ENCODE assay signal across 17 cellular contexts in the genomic region with DNA sequence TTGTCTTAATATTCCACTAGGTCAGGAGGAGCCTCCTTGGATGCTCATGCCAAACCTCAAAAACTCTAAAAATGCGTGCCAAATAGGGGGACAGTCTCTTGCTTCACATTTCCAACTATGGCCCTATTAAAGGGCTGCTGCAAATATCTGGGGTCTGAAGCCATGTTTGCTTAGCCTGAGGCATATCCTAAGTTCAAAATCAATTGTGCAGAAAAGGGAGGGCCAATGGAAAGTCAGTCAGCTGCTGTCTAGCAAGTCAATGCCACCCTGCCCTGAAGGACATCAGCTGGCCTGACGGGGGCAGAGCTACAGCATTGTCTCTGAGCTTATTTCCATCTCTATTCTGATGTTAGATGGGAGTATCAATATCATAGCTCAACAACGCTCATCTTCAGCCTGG.
DNase-seq lines count a peak whose midpoint lies in the region; FAIRE-seq and TF ChIP-seq lines count a peak whose summit lies in the region.
"Had no signal": no experiment of that assay in that cellular context is flagged by ENCODE, and none has a peak within 500 bp of the region (broad histone marks: within the 10 kb centered on the region; RNA-seq: fewer than 3 reads in every experiment).

No MANE protein-coding gene starts in this region.

- no peaks in the 10 kb centered on the region for H3K27me3 Mint-ChIP-seq in osteocyte (ENCODE audit: unreplicated experiment)

- H3K27ac ChIP-seq in coronary artery = peak overlapping the region; percentile 57 to 85

- H3K27ac Mint-ChIP-seq in osteocyte (ENCODE audit: unreplicated experiment) = peak overlapping the region; percentile 95
- H3K27ac Mint-ChIP-seq: activated naive CD4-positive, alpha-beta T cell treated with anti-CD3 and anti-CD28 coated beads, Interleukin-2, amount 50 U/mL, for 72 hours; progenitor cell of endocrine pancreas had no signal

- H3K4me3 ChIP-seq in AG10803 (ENCODE audit: low read length) (no peak overlapping the region), coronary artery (no peak overlapping the region)

- TF ChIP-seq CTCF in AG10803 (conservative IDR thresholded peaks at IDR 0.05; ENCODE audit: low read length) (no peak), coronary artery (IDR thresholded peaks at IDR 0.05) (no peak), osteocyte (IDR thresholded peaks at IDR 0.05) (peak; percentile 45)

- DNase-seq in AG10803 (ENCODE audit: low read depth) (peak; percentile 50), NCI-H69 (lab: John Stamatoyannopoulos, UW) (peak; percentile 82), coronary artery (ENCODE audit: low spot score) (no peak), osteocyte (ENCODE audit: extremely low spot score, unreplicated experiment) (no peak), occipital lobe (lab: John Stamatoyannopoulos, UW) (no peak), NAMALWA (ENCODE audit: low spot score) (no peak), RCC 7860 (ENCODE audit: low spot score) (no peak), LoVo (ENCODE audit: low spot score) (no peak)
- DNase-seq: activated CD4-positive, alpha-beta T cell treated with anti-CD3 and anti-CD28 coated beads, Interleukin-2, amount 50 U/mL, for 4 hours; effector CD4-positive, alpha-beta T cell; GDM1; Karpas-422; left ventricle myocardium superior; NCI-H146 had no signal

- H3K4me3 Mint-ChIP-seq in osteocyte (ENCODE audit: unreplicated experiment) = no peak overlapping the region

- H3K9me3 Mint-ChIP-seq in osteocyte (ENCODE audit: unreplicated experiment) = no peaks in the 10 kb centered on the region
- H3K9me3 Mint-ChIP-seq: activated naive CD4-positive, alpha-beta T cell treated with anti-CD3 and anti-CD28 coated beads, Interleukin-2, amount 50 U/mL, for 72 hours had no signal

- no peak for FAIRE-seq in RCC 7860 (lab: Jason Lieb, UNC)
- FAIRE-seq: GM12892 had no signal

- H3K36me3 Mint-ChIP-seq in osteocyte (ENCODE audit: unreplicated experiment) = no peaks in the 10 kb centered on the region
- H3K36me3 Mint-ChIP-seq: activated naive CD4-positive, alpha-beta T cell treated with anti-CD3 and anti-CD28 coated beads, Interleukin-2, amount 50 U/mL, for 72 hours had no signal

- H3K4me1 Mint-ChIP-seq in osteocyte (ENCODE audit: unreplicated experiment) = peaks cover 87% of the 10 kb centered on the region

Comparison
In these comparisons a context has a peak if more than half of its experiments do, and no peak if none do; other contexts are left out.
1. DNase-seq: peak in AG10803 (single experiment) and NCI-H69 (single experiment); none in coronary artery (single experiment), osteocyte (single experiment), occipital lobe (single experiment), NAMALWA (single experiment), RCC 7860 (single experiment) and LoVo (single experiment).